8 cellular contexts compared by ENCODE assay signal in genomic region chr9:137406876-137407589, GRCh38. TPM values are rescaled to one million over a fixed set of nuclear protein-coding genes. Genes with fewer than 3 reads are reported as not detected.
DNase-seq lines count a peak whose midpoint lies in the region; TF ChIP-seq lines count a peak whose summit lies in the region.

No MANE protein-coding gene starts in this region.

- no peak for TF ChIP-seq POLR2A in breast epithelium (IDR thresholded peaks at IDR 0.05)

- H3K27me3 ChIP-seq in WERI-Rb-1 (ENCODE audit: insufficient read depth, low read depth, severe bottlenecking) (no peaks in the 10 kb centered on the region), breast epithelium (no peaks in the 10 kb centered on the region)

- peaks cover 11 to 16% of the 10 kb centered on the region in 2 donors for H3K4me1 ChIP-seq in breast epithelium

- H3K27ac ChIP-seq in WERI-Rb-1 (no peak overlapping the region), breast epithelium (peak overlapping the region; percentile 7 to 42)

- H3K36me3 ChIP-seq in WERI-Rb-1 (no peaks in the 10 kb centered on the region), breast epithelium (no peaks in the 10 kb centered on the region)

- H3K4me3 ChIP-seq in WERI-Rb-1 (ENCODE audit: low read depth, low read length) (peak overlapping the region; percentile 43), breast epithelium (peak overlapping the region; percentile 38 to 70 (median 47))

- TF ChIP-seq CTCF in WERI-Rb-1 (IDR thresholded peaks at IDR 0.05; ENCODE audit: low read depth, low read length) = peak; percentile 82
- TF ChIP-seq CTCF in breast epithelium (IDR thresholded peaks at IDR 0.05) = peak; percentile 31 to 75 (median 45)

- intact Hi-C loops in breast epithelium (cut with DNase I; ENCODE audit: low total_unique reads) = no loop called here

- H3K9me3 ChIP-seq in WERI-Rb-1 (ENCODE audit: severe bottlenecking) (no peaks in the 10 kb centered on the region), breast epithelium (no peaks in the 10 kb centered on the region)

- DNase-seq in D341Med (ENCODE audit: low spot score) (peak; percentile 66), HPDE6-E6E7 (ENCODE audit: extremely low spot score) (peak; percentile 38), WERI-Rb-1 (peak; percentile 78), breast epithelium (ENCODE audit: low spot score in 2 of 2) (no peak), iPS-NIHi7 (ENCODE audit: extremely low spot score) (peak; percentile 95), ureter (ENCODE audit: low spot score) (no peak), NCI-H446 treated with DMSO at 0.1 percent for 48 hours (lab: John Stamatoyannopoulos, UW) (no peak)
- peak; percentile 62 for DNase-seq in stimulated activated CD4-positive, alpha-beta T cell treated with anti-CD3 and anti-CD28 coated beads, Interleukin-12 subunit alpha, Interleukin-12 subunit beta, amount 100 ng/mL, for 4 hours

RNA-seq across cellular contexts. Expression of gene EXD3, which starts 15.9 kb away (rescaled TPM):
- 10 to 100 TPM in 2 of 3 donors, 1 to 10 TPM in 1; 7.7 to 28.7 (median 20.6) TPM for total RNA-seq in breast epithelium
- total RNA-seq in ureter = 43.0 TPM

RNA-seq across cellular contexts. Expression of gene NOXA1, which starts 16.2 kb away (rescaled TPM):
- total RNA-seq in breast epithelium = 10 to 100 TPM in 1 of 3 donors, 1 to 10 TPM in 2; 2.9 to 13.8 (median 4.6) TPM
- 12.5 TPM for total RNA-seq in ureter

RNA-seq across cellular contexts. Expression of gene ENTPD8, which starts 34.1 kb away (rescaled TPM):
- 1 to 10 TPM in 2 of 3 donors, not detected in 1; 2.0 to 3.2 TPM for total RNA-seq in breast epithelium
- total RNA-seq in ureter = not detected

RNA-seq across cellular contexts. Expression of gene NSMF, which starts 52.1 kb away (rescaled TPM):
- 10 to 100 TPM; 30.9 to 38.4 (median 37.4) TPM for total RNA-seq in breast epithelium
- total RNA-seq in ureter = 49.3 TPM

Comparison
In these comparisons a context has a peak if more than half of its experiments do, and no peak if none do; other contexts are left out.
1. DNase-seq: peak in D341Med (single experiment), HPDE6-E6E7 (single experiment), WERI-Rb-1 (single experiment), iPS-NIHi7 (single experiment) and stimulated activated CD4-positive, alpha-beta T cell treated with anti-CD3 and anti-CD28 coated beads, Interleukin-12 subunit alpha, Interleukin-12 subunit beta, amount 100 ng/mL, for 4 hours (single experiment); none in breast epithelium (0 of 2), ureter (single experiment) and NCI-H446 treated with DMSO at 0.1 percent for 48 hours (single experiment).